8 cellular contexts compared by ENCODE assay signal in genomic region chr22:46150615-46151423, GRCh38. TPM values are rescaled to one million over a fixed set of nuclear protein-coding genes. Genes with fewer than 3 reads are reported as not detected.
DNase-seq lines count a peak whose midpoint lies in the region; ATAC-seq, FAIRE-seq and TF ChIP-seq lines count a peak whose summit lies in the region.

No MANE protein-coding gene starts in this region.

- no peak overlapping the region for H2AFZ ChIP-seq in neural cell (ENCODE audit: low read depth, low read length)

- H3K27me3 ChIP-seq in MG63 (peaks cover 17% of the 10 kb centered on the region), esophagus muscularis mucosa (no peaks in the 10 kb centered on the region), neural cell (ENCODE audit: insufficient read depth, low read depth, low read length) (peaks cover 61% of the 10 kb centered on the region), testis (no peaks in the 10 kb centered on the region)

- FAIRE-seq in D721Med (lab: Jason Lieb, UNC): no peak

- no peaks in the 10 kb centered on the region for H3K79me2 ChIP-seq in neural cell (replicated peaks; ENCODE audit: insufficient read depth, low read length)

- 0% methylated on average over 17 of the region's 105 CpGs for WGBS in esophagus muscularis mucosa
- WGBS in testis, 2 donors: 1% methylated on average over 55 of the region's 105 CpGs; no CpG with 5 or more reads in 1 of the 2 donors

- DNase-seq in D721Med (ENCODE audit: insufficient read length, low spot score): peak; percentile 58
- no peak for DNase-seq in MG63
- peak; percentile 19 for DNase-seq in activated T-cell treated with anti-CD3 and anti-CD28 coated beads for 24 hours (ENCODE audit: low read depth)
- no peak for DNase-seq in esophagus muscularis mucosa (ENCODE audit: extremely low spot score)
- peak; percentile 34 for DNase-seq in testis
- DNase-seq in DMS114 treated with DMSO at 0.1 percent for 48 hours (lab: John Stamatoyannopoulos, UW; ENCODE audit: unreplicated experiment): no peak

- H4K20me1 ChIP-seq in neural cell (ENCODE audit: insufficient read depth): no peaks in the 10 kb centered on the region

- peak overlapping the region; percentile 56 for H3K9ac ChIP-seq in neural cell (ENCODE audit: low read length)

- TF ChIP-seq CTCF in D721Med (IDR thresholded peaks at IDR 0.05; ENCODE audit: insufficient read depth, missing control alignments) (no peak), esophagus muscularis mucosa (IDR thresholded peaks at IDR 0.05) (peak in 1 of 3 experiments; percentile 9), neural cell (IDR thresholded peaks at IDR 0.05; ENCODE audit: poor library complexity, severe bottlenecking) (no peak), testis (IDR thresholded peaks at IDR 0.05) (no peak)

- TF ChIP-seq POLR2A in esophagus muscularis mucosa (IDR thresholded peaks at IDR 0.05; ENCODE audit: low read depth): no peak
- no peak for TF ChIP-seq POLR2A in testis (IDR thresholded peaks at IDR 0.05)

- ATAC-seq in GM21737 (IDR thresholded peaks at IDR 0.05; ENCODE audit: unreplicated experiment): peak; percentile 29

- intact Hi-C loops in esophagus muscularis mucosa (cut with DNase I): no loop called here
- intact Hi-C loops in testis (cut with DNase I; ENCODE audit: low total_unique reads): no loop called here

- peak overlapping the region; percentile 51 for H3K4me2 ChIP-seq in neural cell (ENCODE audit: low read length)

- peak overlapping the region; percentile 79 for H3K4me3 ChIP-seq in MG63
- H3K4me3 ChIP-seq in esophagus muscularis mucosa: peak overlapping the region; percentile 89 to 95 (median 92)
- H3K4me3 ChIP-seq in neural cell (ENCODE audit: low read length): peak overlapping the region; percentile 85
- peak overlapping the region; percentile 80 to 86 for H3K4me3 ChIP-seq in testis

- TF ChIP-seq EP300 in esophagus muscularis mucosa (IDR thresholded peaks at IDR 0.05): no peak
- no peak for TF ChIP-seq EP300 in neural cell (conservative IDR thresholded peaks at IDR 0.05; ENCODE audit: poor library complexity, severe bottlenecking)

- H3K9me2 ChIP-seq in neural cell (ENCODE audit: insufficient read depth, low read length): no peaks in the 10 kb centered on the region

- H3K36me3 ChIP-seq in MG63 (no peaks in the 10 kb centered on the region), esophagus muscularis mucosa (peaks cover 0 to 15% (median 6%) of the 10 kb centered on the region in 4 donors), neural cell (ENCODE audit: insufficient read depth, low read length) (no peaks in the 10 kb centered on the region), testis (ENCODE audit: low read depth, missing control alignments) (no peaks in the 10 kb centered on the region)

- TF ChIP-seq RAD21 in neural cell (conservative IDR thresholded peaks at IDR 0.05): no peak

- H3K27ac ChIP-seq in esophagus muscularis mucosa (replicated peaks in 1 of 4) (peak overlapping the region; percentile 80 to 93 (median 84)), neural cell (ENCODE audit: low read length) (no peak overlapping the region), testis (peak overlapping the region; percentile 76 to 80)

- H3F3A ChIP-seq in neural cell (ENCODE audit: insufficient read depth, low read length, poor library complexity, severe bottlenecking): no peaks in the 10 kb centered on the region

- H3K9me3 ChIP-seq in MG63: no peaks in the 10 kb centered on the region
- H3K9me3 ChIP-seq in esophagus muscularis mucosa: no peaks in the 10 kb centered on the region
- no peaks in the 10 kb centered on the region for H3K9me3 ChIP-seq in neural cell (ENCODE audit: low read length)
- H3K9me3 ChIP-seq in testis: no peaks in the 10 kb centered on the region

- H3K4me1 ChIP-seq in esophagus muscularis mucosa (peaks cover 30 to 42% (median 33%) of the 10 kb centered on the region in 4 donors), testis (peaks cover 13% of the 10 kb centered on the region)

TF ChIP-seq in neural cell, 6 proteins besides CTCF, POLR2A, EP300 and RAD21:
- TF ChIP-seq MXI1 (conservative IDR thresholded peaks at IDR 0.05; ENCODE audit: poor library complexity, severe bottlenecking) (peak; percentile 22), POLR2AphosphoS5 (IDR thresholded peaks at IDR 0.05) (peak; percentile 30), TAF1 (IDR thresholded peaks at IDR 0.05; ENCODE audit: low read depth) (no peak), SMC3 (conservative IDR thresholded peaks at IDR 0.05; ENCODE audit: poor library complexity) (no peak), REST (IDR thresholded peaks at IDR 0.05; ENCODE audit: borderline replicate concordance) (no peak), EZH2 (IDR thresholded peaks at IDR 0.05; ENCODE audit: borderline replicate concordance, insufficient read depth, low read length, poor library complexity, severe bottlenecking) (no peak)
TF ChIP-seq in neural cell: peak in this region for 2.

RNA-seq across cellular contexts. Expression of gene PPARA, which starts 0.5 kb away (rescaled TPM):
- total RNA-seq in MG63 (2014; rRNA removed; shearing (Covaris generic); ENCODE audit: low replicate concordance): 1.9 and 3.6 TPM in 2 replicates
- 10 to 100 TPM; 17.0 to 50.9 (median 26.8) TPM for total RNA-seq in esophagus muscularis mucosa
- polyA plus RNA-seq in neural cell: 0.28 and 0.43 TPM in 2 replicates
- polyA minus RNA-seq in neural cell: 1.7 TPM in 2 replicates
- total RNA-seq in testis: 10 to 100 TPM; 18.1 to 19.9 TPM
- polyA plus RNA-seq in testis (ENCODE audit: insufficient read depth, low read depth, low replicate concordance): 4.8 TPM

Comparison
In these comparisons a context has a peak if more than half of its experiments do, and no peak if none do; other contexts are left out.
1. DNase-seq: peak in D721Med (single experiment), activated T-cell treated with anti-CD3 and anti-CD28 coated beads for 24 hours (single experiment) and testis (single experiment); none in MG63 (single experiment), esophagus muscularis mucosa (single experiment) and DMS114 treated with DMSO at 0.1 percent for 48 hours (single experiment).
2. Peak in every context shown above with its lines, with median percentiles within 50 percentile points of each other: H3K4me3 ChIP-seq.